ENCODE assay signal across 1 cellular context in genomic region chr10:119348106-119348505, GRCh38.
TF ChIP-seq lines count a peak whose summit lies in the region.

No MANE protein-coding gene starts in this region.

TF ChIP-seq in endothelial cell of umbilical vein, 7 proteins besides CTCF, POLR2A, EP300 and RAD21 (continued from another document):
- TF ChIP-seq MAX (IDR thresholded peaks at IDR 0.05; ENCODE audit: insufficient read depth, insufficient read length), result no peak
